ENCODE assay signal across 8 cellular contexts in genomic region chr6:166106076-166106686, GRCh38.
A peak's percentile ranks its signal among the peaks of the same experiment; 100 is the strongest.
DNase-seq lines count a peak whose midpoint lies in the region; ATAC-seq and TF ChIP-seq lines count a peak whose summit lies in the region.

No MANE protein-coding gene starts in this region.

- H3K27me3 ChIP-seq in OCI-LY1 (ENCODE audit: insufficient read depth, low read length) (no peaks in the 10 kb centered on the region), transverse colon (peaks cover 9% of the 10 kb centered on the region)

- DNase-seq in COLO829 (ENCODE audit: low spot score), result peak; percentile 68
- DNase-seq in HT1080 (ENCODE audit: low read depth), result peak; percentile 43
- DNase-seq in activated T-cell treated with anti-CD3 and anti-CD28 coated beads, Interleukin-2, amount 50 U/mL, for 1 hour, result peak; percentile 41
- DNase-seq in fibroblast of pulmonary artery (ENCODE audit: low read depth), result peak; percentile 81
- peak; percentile 32 for DNase-seq in non-pigmented ciliary epithelial cell (ENCODE audit: low read depth)
- DNase-seq in transverse colon, result peak; percentile 73

- H2AFZ ChIP-seq in OCI-LY1 (ENCODE audit: low read length), result no peak overlapping the region

- peaks cover 3% of the 10 kb centered on the region; the same call in 1 of the 2 replicates for H3K9me3 ChIP-seq in OCI-LY1 (ENCODE audit: low read length)
- no peaks in the 10 kb centered on the region for H3K9me3 ChIP-seq in transverse colon

- TF ChIP-seq CTCF in OCI-LY1 (IDR thresholded peaks at IDR 0.05; ENCODE audit: low read length) (peak; percentile 96), fibroblast of pulmonary artery (IDR thresholded peaks at IDR 0.05; ENCODE audit: low read length, missing control alignments) (peak; percentile 93), transverse colon (IDR thresholded peaks at IDR 0.05) (peak; percentile 70 to 89 (median 79))

- no peak overlapping the region for H3K9ac ChIP-seq in OCI-LY1 (ENCODE audit: low read length)

- no peak for TF ChIP-seq EP300 in transverse colon (IDR thresholded peaks at IDR 0.05; ENCODE audit: low read depth)

- H3F3A ChIP-seq in OCI-LY1 (ENCODE audit: insufficient read depth, low read length), result no peaks in the 10 kb centered on the region

- peak; percentile 27 for ATAC-seq in GM19468 (IDR thresholded peaks at IDR 0.05; ENCODE audit: extremely low read depth, unreplicated experiment)

- no peaks in the 10 kb centered on the region for H4K20me1 ChIP-seq in OCI-LY1 (ENCODE audit: insufficient read depth, low read length)

- no peak overlapping the region for H3K27ac ChIP-seq in OCI-LY1 (ENCODE audit: low read depth, low read length, poor library complexity, severe bottlenecking)
- no peak overlapping the region for H3K27ac ChIP-seq in transverse colon

- no peaks in the 10 kb centered on the region for H3K9me2 ChIP-seq in OCI-LY1 (ENCODE audit: low read depth, low read length)

- intact Hi-C loops in transverse colon (cut with DNase I; ENCODE audit: low total_unique reads), result loop anchor here (5.0 kb wide), 1 partner anchor 1054 kb away; no protein-coding TSS in a partner anchor

- in situ Hi-C loops in transverse colon (cut with MboI; ENCODE audit: low pct_ligation_motif_present in 1 of 4, low pct_unique_long_range_greater_than_20kb in 1 of 4, low sequenced_read_pairs in 3 of 4), result loop anchor here in 2 of 4 donors (5.0 to 25.0 kb wide), 2 partner anchors 214 to 669 kb away; no protein-coding TSS in a partner anchor

- no peak for TF ChIP-seq POLR2A in transverse colon (IDR thresholded peaks at IDR 0.05)

- H3K4me3 ChIP-seq in OCI-LY1 (ENCODE audit: low read depth, low read length, poor library complexity, severe bottlenecking), result no peak overlapping the region
- H3K4me3 ChIP-seq in fibroblast of pulmonary artery (replicated peaks; ENCODE audit: low read depth, low read length), result no peak overlapping the region
- no peak overlapping the region for H3K4me3 ChIP-seq in transverse colon

- H3K79me2 ChIP-seq in OCI-LY1 (ENCODE audit: insufficient read depth, low read length), result no peaks in the 10 kb centered on the region

- no peak overlapping the region for H3K4me2 ChIP-seq in OCI-LY1 (ENCODE audit: low read length)

- H3K4me1 ChIP-seq in OCI-LY1 (ENCODE audit: insufficient read depth, low read length, severe bottlenecking) (no peaks in the 10 kb centered on the region), transverse colon (no peaks in the 10 kb centered on the region)

- H3K36me3 ChIP-seq in OCI-LY1 (ENCODE audit: insufficient read depth, low read length) (no peaks in the 10 kb centered on the region), transverse colon (no peaks in the 10 kb centered on the region)

- 0 to 2% methylated on average over 11 of the region's 11 CpGs for WGBS in transverse colon (ENCODE audit: low coverage in 1 of 2), 2 donors
